In the genomic region with DNA sequence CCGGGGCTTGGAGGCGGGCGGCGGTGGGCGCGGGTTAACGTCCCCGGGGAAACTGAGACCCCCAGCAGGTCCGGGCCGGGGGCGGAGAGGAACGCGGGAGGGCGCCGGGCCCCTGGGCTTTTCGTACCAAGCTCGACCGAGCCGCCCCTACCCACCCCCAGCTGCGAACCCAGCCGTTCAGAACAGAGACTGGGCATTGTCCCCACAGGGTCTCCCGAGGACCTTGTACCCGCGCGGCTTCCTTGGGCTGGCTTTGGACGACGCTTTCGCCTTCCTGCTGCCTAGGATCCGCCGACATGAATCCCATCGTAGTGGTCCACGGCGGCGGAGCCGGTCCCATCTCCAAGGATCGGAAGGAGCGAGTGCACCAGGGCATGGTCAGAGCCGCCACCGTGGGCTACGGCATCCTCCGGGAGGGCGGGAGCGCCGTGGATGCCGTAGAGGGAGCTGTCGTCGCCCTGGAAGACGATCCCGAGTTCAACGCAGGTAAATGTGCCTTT, we compare ENCODE assay signal across 8 cellular contexts. TPM values are rescaled to one million over a fixed set of nuclear protein-coding genes. Genes with fewer than 3 reads are reported as not detected.
DNase-seq lines count a peak whose midpoint lies in the region; ATAC-seq, FAIRE-seq and TF ChIP-seq lines count a peak whose summit lies in the region.

No MANE protein-coding gene starts in this region.

- no peak overlapping the region for H3K27ac Mint-ChIP-seq in CD4-positive, alpha-beta T cell
- H3K27ac Mint-ChIP-seq in T-helper 1 cell treated with Interleukin-12 subunit alpha and Interleukin-12 subunit beta and Interleukin-4 antibody, amounts not matched to agents 30 μg/mL and 1 μg/mL, for 36 hours: no peak overlapping the region

- POLR2A ChIA-PET in CD4-positive, alpha-beta T cell (lab: Charles Lee): interaction anchor here (0.8 to 1.6 kb wide), 3 partner anchors 22 to 254 kb away, joined by 3 to 4 read pairs (median 3); partner anchors contain the start of gene TUT1
- POLR2A ChIA-PET in HEK293T (lab: Yijun Ruan, JAX): interaction anchor here (0.7 to 1.4 kb wide), 5 partner anchors 9 to 368 kb away, joined by 3 to 7 read pairs (median 5); no protein-coding TSS in a partner anchor

- no peaks in the 10 kb centered on the region for H3K36me3 Mint-ChIP-seq in CD4-positive, alpha-beta T cell (ENCODE audit: low read depth)
- H3K36me3 Mint-ChIP-seq in T-helper 1 cell treated with Interleukin-12 subunit alpha and Interleukin-12 subunit beta and Interleukin-4 antibody, amounts not matched to agents 30 μg/mL and 1 μg/mL, for 36 hours (ENCODE audit: low read depth): peaks cover 1% of the 10 kb centered on the region

- intact Hi-C loops in CD4-positive, alpha-beta T cell (cut with DNase I, micrococcal nuclease): no loop called here
- intact Hi-C loops in uterus (cut with DNase I; ENCODE audit: low total_unique reads): no loop called here

- no peak for TF ChIP-seq POLR2A in uterus (IDR thresholded peaks at IDR 0.05)

- peak in 3 of 10 experiments; percentile 2 to 34 (median 2) for DNase-seq in CD4-positive, alpha-beta T cell
- DNase-seq in HEK293T (ENCODE audit: extremely low spot score) (peak; percentile 31), uterus (peak in 1 of 2 donors; percentile 17), D721Med (ENCODE audit: insufficient read length, low spot score) (no peak), T1000 (lab: John Stamatoyannopoulos, UW) (no peak)

- peaks cover 4% of the 10 kb centered on the region for H3K27me3 ChIP-seq in CD4-positive, alpha-beta T cell (ENCODE audit: control insufficient read depth, insufficient read depth, low read length)
- no peaks in the 10 kb centered on the region for H3K27me3 ChIP-seq in endocrine pancreas (ENCODE audit: control insufficient read depth, insufficient read depth, low read length)
- no peaks in the 10 kb centered on the region for H3K27me3 ChIP-seq in mucosa of stomach (ENCODE audit: control insufficient read depth, insufficient read depth, low read length)
- H3K27me3 ChIP-seq in uterus: no peaks in the 10 kb centered on the region

- peaks cover 42% of the 10 kb centered on the region for H3K27me3 Mint-ChIP-seq in CD4-positive, alpha-beta T cell
- peaks cover 42% of the 10 kb centered on the region for H3K27me3 Mint-ChIP-seq in T-helper 1 cell treated with Interleukin-12 subunit alpha and Interleukin-12 subunit beta and Interleukin-4 antibody, amounts not matched to agents 30 μg/mL and 1 μg/mL, for 36 hours (ENCODE audit: low read depth)

- peaks cover 5% of the 10 kb centered on the region for H3K4me1 ChIP-seq in endocrine pancreas (ENCODE audit: control insufficient read depth, insufficient read depth, low read length)
- H3K4me1 ChIP-seq in mucosa of stomach (ENCODE audit: control insufficient read depth, insufficient read depth, low read length): peaks cover 17% of the 10 kb centered on the region
- peaks cover 0 to 4% of the 10 kb centered on the region in 2 donors for H3K4me1 ChIP-seq in uterus

- FAIRE-seq in D721Med (lab: Jason Lieb, UNC): no peak

- H3K36me3 ChIP-seq in endocrine pancreas (ENCODE audit: control insufficient read depth, insufficient read depth, low read length) (no peaks in the 10 kb centered on the region), mucosa of stomach (ENCODE audit: control insufficient read depth, insufficient read depth, low read length) (no peaks in the 10 kb centered on the region), uterus (no peaks in the 10 kb centered on the region)

- CTCF ChIA-PET in CD4-positive, alpha-beta T cell (lab: Charles Lee): no interaction called here
- CTCF ChIA-PET in HEK293T (lab: Yijun Ruan, JAX): interaction anchor here (1.0 to 1.3 kb wide), 2 partner anchors 9 to 23 kb away, joined by 3 read pairs; no protein-coding TSS in a partner anchor

- H3K9me3 Mint-ChIP-seq in CD4-positive, alpha-beta T cell: no peaks in the 10 kb centered on the region
- no peaks in the 10 kb centered on the region for H3K9me3 Mint-ChIP-seq in T-helper 1 cell treated with Interleukin-12 subunit alpha and Interleukin-12 subunit beta and Interleukin-4 antibody, amounts not matched to agents 30 μg/mL and 1 μg/mL, for 36 hours

- H3K27ac ChIP-seq in CD4-positive, alpha-beta T cell (ENCODE audit: low read depth, low read length): no peak overlapping the region
- peak overlapping the region; percentile 47 to 70 for H3K27ac ChIP-seq in uterus

- no peak for TF ChIP-seq CTCF in CD4-positive, alpha-beta T cell (IDR thresholded peaks at IDR 0.05)
- TF ChIP-seq CTCF in uterus (IDR thresholded peaks at IDR 0.05) (no peak), D721Med (IDR thresholded peaks at IDR 0.05; ENCODE audit: insufficient read depth, missing control alignments) (no peak)

- peak overlapping the region; percentile 87 for H3K4me3 Mint-ChIP-seq in CD4-positive, alpha-beta T cell
- H3K4me3 Mint-ChIP-seq in T-helper 1 cell treated with Interleukin-12 subunit alpha and Interleukin-12 subunit beta and Interleukin-4 antibody, amounts not matched to agents 30 μg/mL and 1 μg/mL, for 36 hours: peak overlapping the region; percentile 87

- H3K9me3 ChIP-seq in CD4-positive, alpha-beta T cell (ENCODE audit: control insufficient read depth, low read length): no peaks in the 10 kb centered on the region
- H3K9me3 ChIP-seq in endocrine pancreas (ENCODE audit: control insufficient read depth, low read length) (no peaks in the 10 kb centered on the region), mucosa of stomach (ENCODE audit: control insufficient read depth, low read length) (no peaks in the 10 kb centered on the region), uterus (no peaks in the 10 kb centered on the region)

- peak overlapping the region; percentile 78 for H3K9ac ChIP-seq in endocrine pancreas (ENCODE audit: control insufficient read depth, insufficient read depth, low read length)
- peak overlapping the region; percentile 61 for H3K9ac ChIP-seq in mucosa of stomach (ENCODE audit: low read length)

- H3K4me3 ChIP-seq in endocrine pancreas (ENCODE audit: control insufficient read depth, insufficient read depth, low read length): peak overlapping the region; percentile 77
- no peak overlapping the region for H3K4me3 ChIP-seq in mucosa of stomach (ENCODE audit: low read length)
- peak overlapping the region; percentile 54 to 56 for H3K4me3 ChIP-seq in uterus

- peaks cover 15% of the 10 kb centered on the region for H3K4me1 Mint-ChIP-seq in CD4-positive, alpha-beta T cell (ENCODE audit: low read depth)
- H3K4me1 Mint-ChIP-seq in T-helper 1 cell treated with Interleukin-12 subunit alpha and Interleukin-12 subunit beta and Interleukin-4 antibody, amounts not matched to agents 30 μg/mL and 1 μg/mL, for 36 hours (ENCODE audit: low read depth): peaks cover 12% of the 10 kb centered on the region

- ATAC-seq in CD4-positive, alpha-beta T cell (ENCODE audit: poor library complexity): no peak

TF ChIP-seq in HEK293T, 16 proteins besides CTCF, POLR2A, EP300 and RAD21:
- TF ChIP-seq ELF4 (IDR thresholded peaks at IDR 0.05) (no peak), TARDBP (IDR thresholded peaks at IDR 0.05) (no peak), SP1 (IDR thresholded peaks at IDR 0.05) (no peak), FOXA1 (IDR thresholded peaks at IDR 0.05) (no peak), FOXK2 (IDR thresholded peaks at IDR 0.05) (no peak), SUZ12 (IDR thresholded peaks at IDR 0.05) (no peak), L3MBTL2 (conservative IDR thresholded peaks at IDR 0.05) (no peak), HDGF (IDR thresholded peaks at IDR 0.05; ENCODE audit: borderline replicate concordance) (no peak), BHLHE40 (IDR thresholded peaks at IDR 0.05; ENCODE audit: borderline replicate concordance) (no peak), FOXM1 (IDR thresholded peaks at IDR 0.05; ENCODE audit: borderline replicate concordance) (no peak), NFRKB (IDR thresholded peaks at IDR 0.05) (no peak), CTBP1 (IDR thresholded peaks at IDR 0.05; ENCODE audit: borderline replicate concordance) (no peak), ZNF384 (IDR thresholded peaks at IDR 0.05) (no peak)
- TF ChIP-seq, protein P1, sequence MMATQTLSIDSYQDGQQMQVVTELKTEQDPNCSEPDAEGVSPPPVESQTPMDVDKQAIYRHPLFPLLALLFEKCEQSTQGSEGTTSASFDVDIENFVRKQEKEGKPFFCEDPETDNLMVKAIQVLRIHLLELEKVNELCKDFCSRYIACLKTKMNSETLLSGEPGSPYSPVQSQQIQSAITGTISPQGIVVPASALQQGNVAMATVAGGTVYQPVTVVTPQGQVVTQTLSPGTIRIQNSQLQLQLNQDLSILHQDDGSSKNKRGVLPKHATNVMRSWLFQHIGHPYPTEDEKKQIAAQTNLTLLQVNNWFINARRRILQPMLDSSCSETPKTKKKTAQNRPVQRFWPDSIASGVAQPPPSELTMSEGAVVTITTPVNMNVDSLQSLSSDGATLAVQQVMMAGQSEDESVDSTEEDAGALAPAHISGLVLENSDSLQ (IDR thresholded peaks at IDR 0.05): no peak

RNA-seq across cellular contexts. Expression of gene ASRGL1, which starts 0.5 kb away (rescaled TPM):
- under 1 TPM; 0.74 to 0.81 TPM for total RNA-seq in CD4-positive, alpha-beta T cell
- total RNA-seq in uterus: 100 to 1,000 TPM in 1 of 4 donors, 10 to 100 TPM in 3; 10.9 to 133 (median 30.0) TPM

RNA-seq across cellular contexts. Expression of gene SCGB1D4, which starts 38.9 kb away (rescaled TPM):
- not detected for total RNA-seq in CD4-positive, alpha-beta T cell
- total RNA-seq in uterus: 10 to 100 TPM in 1 of 4 donors, 1 to 10 TPM in 1, not detected in 2; 2.0 to 10.6 TPM

Comparison
In these comparisons a context has a peak if more than half of its experiments do, and no peak if none do; other contexts are left out.
1. RNA of gene ASRGL1, which starts 0.5 kb away (total RNA-seq): 10.9 to 133 TPM in uterus; 0.74 to 0.81 TPM in CD4-positive, alpha-beta T cell; every median in the first group is over 4 times any median in the second.